ENCODE assay signal across 26 cellular contexts in the genomic region with DNA sequence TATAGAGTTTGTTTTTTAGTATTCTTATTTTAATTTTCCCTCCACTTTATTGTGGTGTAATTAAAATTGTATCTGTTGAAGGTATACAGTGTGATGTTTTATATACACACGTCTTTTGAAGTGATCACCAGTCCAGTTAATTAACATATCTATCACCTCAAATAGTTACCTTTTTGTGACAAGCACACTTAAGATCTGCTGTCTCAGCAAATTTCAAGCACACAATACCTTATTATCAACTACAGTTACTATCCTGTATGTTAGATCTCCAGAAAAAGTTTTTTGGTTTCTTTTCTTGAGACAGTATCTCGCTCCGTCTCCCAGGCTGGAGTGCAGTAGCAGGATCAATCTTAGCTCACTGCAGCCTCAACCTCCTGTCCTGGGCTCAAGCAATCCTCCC.
"Had no signal": no experiment of that assay in that cellular context is flagged by ENCODE, and none has a peak within 500 bp of the region (broad histone marks: within the 10 kb centered on the region; RNA-seq: fewer than 3 reads in every experiment).

No MANE protein-coding gene starts in this region.

- H3K4me3 ChIP-seq: coronary artery, esophagus squamous epithelium, heart right ventricle, lung, pancreas, smooth muscle cell, stomach, thyroid gland had no signal

- H3K4me2 ChIP-seq: smooth muscle cell had no signal

- FAIRE-seq: endometrium, islet of Langerhans, pancreas had no signal

- H3K27ac ChIP-seq: coronary artery, esophagus squamous epithelium, heart right ventricle, neutrophil, pancreas, stomach, thyroid gland had no signal

- H3K27me3 ChIP-seq: esophagus squamous epithelium, heart right ventricle, neutrophil, pancreas, stomach, thyroid gland had no signal

- H3K4me1 ChIP-seq: esophagus squamous epithelium, pancreas had no signal

- DNase-seq: dermis blood vessel endothelial cell; effector memory CD4-positive, alpha-beta T cell; erythroblast; esophagus squamous epithelium; foreskin melanocyte; glutamatergic neuron; heart right ventricle; hippocampal formation; naive B cell; retina; stimulated activated CD4-positive, alpha-beta T cell treated with anti-CD3 and anti-CD28 coated beads, Interleukin-2, amount 100 ng/mL, for 24 hours; stimulated activated CD4-positive, alpha-beta T cell treated with anti-CD3 and anti-CD28 coated beads, Interleukin-4, amount 100 ng/mL, for 24 hours; stimulated activated naive CD4-positive, alpha-beta T cell treated with Interleukin-2 at 50 U/mL for 16 hours; stomach; trophoblast cell had no signal

- H3K9me3 ChIP-seq: esophagus squamous epithelium, heart right ventricle, neutrophil, pancreas, stomach, thyroid gland had no signal

- ATAC-seq: heart right ventricle; natural killer cell treated with Interleukin-12 subunit alpha and Interleukin-12 subunit beta and Interleukin-15 and Interleukin-18, amount 100 ng/mL, for 72 hours; pancreas; sciatic nerve; stimulated activated effector memory CD8-positive, alpha-beta T cell treated with anti-CD3 and anti-CD28 coated beads, Interleukin-12 subunit alpha, Interleukin-12 subunit beta, amount 100 ng/mL, for 72 hours had no signal
